28 cellular contexts compared by ENCODE assay signal in genomic region chr12:41556176-41556575, GRCh38.
"Had no signal": no experiment of that assay in that cellular context is flagged by ENCODE, and none has a peak within 500 bp of the region (broad histone marks: within the 10 kb centered on the region; RNA-seq: fewer than 3 reads in every experiment).

No MANE protein-coding gene starts in this region.

- H3K9me3 ChIP-seq: Peyer's patch, SJCRH30, SK-N-SH had no signal

- ATAC-seq: activated CD4-positive, alpha-beta T cell treated with anti-CD3 and anti-CD28 coated beads for 36 hours; activated T-helper 17 cell treated with anti-CD3 and anti-CD28 coated beads, Interleukin-2, amount 50 U/mL, for 72 hours; K562 had no signal

- H3K27ac ChIP-seq: cardiac muscle cell, Peyer's patch, RWPE1, SJCRH30, WERI-Rb-1 had no signal

- H3K4me3 ChIP-seq: cardiac muscle cell, K562, Peyer's patch, SJCRH30 had no signal

- H3K27me3 ChIP-seq: cardiac muscle cell, Peyer's patch had no signal

- H3K36me3 ChIP-seq: cardiac muscle cell, Peyer's patch, SJCRH30, WERI-Rb-1 had no signal

- DNase-seq: activated CD4-positive, alpha-beta memory T cell treated with anti-CD3 and anti-CD28 coated beads, Interleukin-2, amount 10 ng/mL, durations not matched to agents 7 days and 5 days; activated CD4-positive, alpha-beta T cell treated with anti-CD3 and anti-CD28 coated beads for 36 hours; activated CD4-positive, alpha-beta T cell treated with anti-CD3 and anti-CD28 coated beads, Interleukin-2, amount 50 U/mL, for 1 hour; activated gamma-delta T cell; activated naive CD4-positive, alpha-beta T cell treated with anti-CD3 and anti-CD28 coated beads for 36 hours; activated T-cell treated with anti-CD3 and anti-CD28 coated beads for 4 hours; activated T-cell treated with anti-CD3 and anti-CD28 coated beads, Interleukin-2, amount 50 U/mL, for 48 hours; amygdala; Karpas-422; NCI-H1092; NCI-H1417; NCI-H1694; NCI-H2081 treated with DMSO at 0.1 percent for 48 hours; NCI-H2171; NCI-H2227 treated with DMSO at 0.1 percent for 48 hours; NCI-H446 treated with DMSO at 0.1 percent for 48 hours; NCI-H526 treated with DMSO at 0.1 percent for 48 hours; OCI-M1; Peyer's patch; Right ventricle myocardium superior; SJCRH30; SK-N-SH; T-helper 1 cell; WERI-Rb-1 had no signal

- H3K4me1 ChIP-seq: Peyer's patch, SJCRH30 had no signal
